32 cellular contexts compared by ENCODE assay signal in the genomic region with DNA sequence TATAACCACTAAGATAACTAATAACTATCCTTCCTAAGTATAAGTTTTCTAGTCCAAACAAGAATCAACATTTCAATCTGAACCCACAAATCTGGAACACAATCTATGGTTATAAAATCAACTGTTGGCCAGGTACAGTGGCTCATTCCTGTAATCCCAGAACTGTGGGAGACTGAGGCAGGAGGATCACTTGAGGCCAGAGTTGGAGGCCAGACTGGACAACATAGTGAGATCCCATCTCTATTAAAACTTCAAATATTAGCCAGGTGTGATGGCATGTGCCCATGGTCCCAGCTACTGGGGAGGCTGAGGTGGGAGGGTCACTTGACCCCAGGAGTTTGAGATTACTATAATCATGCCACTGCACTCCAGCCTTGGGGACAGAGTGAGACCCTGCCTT.
"Had no signal": no experiment of that assay in that cellular context is flagged by ENCODE, and none has a peak within 500 bp of the region (broad histone marks: within the 10 kb centered on the region; RNA-seq: fewer than 3 reads in every experiment).

No MANE protein-coding gene starts in this region.

- H3K9me3 ChIP-seq: adrenal gland, breast epithelium, colonic mucosa, esophagus squamous epithelium, gastroesophageal sphincter, heart right ventricle had no signal

- ATAC-seq: activated naive CD8-positive, alpha-beta T cell treated with anti-CD3 and anti-CD28 coated beads, Interleukin-2, amount 50 U/mL, for 24 hours; gastroesophageal sphincter; heart right ventricle had no signal

- H3K27ac Mint-ChIP-seq: activated CD4-positive, alpha-beta memory T cell treated with anti-CD3 and anti-CD28 coated beads, Interleukin-2, amount 10 ng/mL, durations not matched to agents 7 days and 5 days; activated CD4-positive, alpha-beta T cell treated with anti-CD3 and anti-CD28 coated beads, Interleukin-2, amount 10 ng/mL, durations not matched to agents 7 days and 5 days; activated naive CD4-positive, alpha-beta T cell treated with anti-CD3 and anti-CD28 coated beads for 36 hours; activated naive CD4-positive, alpha-beta T cell treated with anti-CD3 and anti-CD28 coated beads, Interleukin-2, amount 50 U/mL, for 24 hours; activated naive CD8-positive, alpha-beta T cell treated with anti-CD3 and anti-CD28 coated beads for 36 hours; activated naive CD8-positive, alpha-beta T cell treated with anti-CD3 and anti-CD28 coated beads, Interleukin-2, amount 50 U/mL, for 24 hours; activated T-helper 2 cell treated with anti-CD3 and anti-CD28 coated beads, Interferon-gamma antibody, Interleukin-2, Interleukin-4, amounts not matched to agents 10 μg/mL and 5 μg/mL and 100 μg/mL, durations not matched to agents 14 hours and 24 hours and 36 hours; brain had no signal

- H3K4me3 Mint-ChIP-seq: activated CD4-positive, alpha-beta memory T cell treated with anti-CD3 and anti-CD28 coated beads, Interleukin-2, amount 10 ng/mL, durations not matched to agents 7 days and 5 days; activated CD4-positive, alpha-beta T cell treated with anti-CD3 and anti-CD28 coated beads, Interleukin-2, amount 10 ng/mL, durations not matched to agents 7 days and 5 days; activated naive CD4-positive, alpha-beta T cell treated with anti-CD3 and anti-CD28 coated beads for 36 hours; activated naive CD4-positive, alpha-beta T cell treated with anti-CD3 and anti-CD28 coated beads, Interleukin-2, amount 50 U/mL, for 24 hours; activated naive CD8-positive, alpha-beta T cell treated with anti-CD3 and anti-CD28 coated beads for 36 hours; activated naive CD8-positive, alpha-beta T cell treated with anti-CD3 and anti-CD28 coated beads, Interleukin-2, amount 50 U/mL, for 24 hours; brain had no signal

- H3K9me3 Mint-ChIP-seq: activated CD4-positive, alpha-beta memory T cell treated with anti-CD3 and anti-CD28 coated beads, Interleukin-2, amount 10 ng/mL, durations not matched to agents 7 days and 5 days; activated CD4-positive, alpha-beta T cell treated with anti-CD3 and anti-CD28 coated beads, Interleukin-2, amount 10 ng/mL, durations not matched to agents 7 days and 5 days; activated naive CD4-positive, alpha-beta T cell treated with anti-CD3 and anti-CD28 coated beads for 36 hours; activated naive CD4-positive, alpha-beta T cell treated with anti-CD3 and anti-CD28 coated beads, Interleukin-2, amount 50 U/mL, for 24 hours; activated naive CD8-positive, alpha-beta T cell treated with anti-CD3 and anti-CD28 coated beads for 36 hours; activated naive CD8-positive, alpha-beta T cell treated with anti-CD3 and anti-CD28 coated beads, Interleukin-2, amount 50 U/mL, for 24 hours; activated T-helper 2 cell treated with anti-CD3 and anti-CD28 coated beads, Interferon-gamma antibody, Interleukin-2, Interleukin-4, amounts not matched to agents 10 μg/mL and 5 μg/mL and 100 μg/mL, durations not matched to agents 14 hours and 24 hours and 36 hours; brain had no signal

- H3K27me3 Mint-ChIP-seq: activated CD4-positive, alpha-beta memory T cell treated with anti-CD3 and anti-CD28 coated beads, Interleukin-2, amount 10 ng/mL, durations not matched to agents 7 days and 5 days; activated CD4-positive, alpha-beta T cell treated with anti-CD3 and anti-CD28 coated beads, Interleukin-2, amount 10 ng/mL, durations not matched to agents 7 days and 5 days; activated naive CD4-positive, alpha-beta T cell treated with anti-CD3 and anti-CD28 coated beads, Interleukin-2, amount 50 U/mL, for 24 hours; activated naive CD8-positive, alpha-beta T cell treated with anti-CD3 and anti-CD28 coated beads for 36 hours; activated naive CD8-positive, alpha-beta T cell treated with anti-CD3 and anti-CD28 coated beads, Interleukin-2, amount 50 U/mL, for 24 hours; brain had no signal

- FAIRE-seq: endometrium, endothelial cell of umbilical vein had no signal

- DNase-seq: activated CD4-positive, alpha-beta memory T cell treated with anti-CD3 and anti-CD28 coated beads, Interleukin-2, amount 10 ng/mL, durations not matched to agents 7 days and 5 days; activated CD4-positive, alpha-beta T cell treated with anti-CD3 and anti-CD28 coated beads for 1 hour; activated CD4-positive, alpha-beta T cell treated with anti-CD3 and anti-CD28 coated beads for 4 hours; activated CD4-positive, alpha-beta T cell treated with anti-CD3 and anti-CD28 coated beads, Interleukin-2, amount 10 ng/mL, durations not matched to agents 7 days and 5 days; activated CD4-positive, alpha-beta T cell treated with anti-CD3 and anti-CD28 coated beads, Interleukin-2, amount 50 U/mL, for 4 hours; activated CD8-positive, alpha-beta memory T cell treated with anti-CD3 and anti-CD28 coated beads, Interleukin-2, amount 50 U/mL, for 48 hours; activated effector memory CD4-positive, alpha-beta T cell treated with anti-CD3 and anti-CD28 coated beads, Interleukin-2, amount 50 U/mL, for 16 hours; activated naive CD4-positive, alpha-beta T cell treated with anti-CD3 and anti-CD28 coated beads for 36 hours; activated naive CD8-positive, alpha-beta T cell treated with anti-CD3 and anti-CD28 coated beads for 36 hours; activated naive CD8-positive, alpha-beta T cell treated with anti-CD3 and anti-CD28 coated beads, Interleukin-2, amount 50 U/mL, for 24 hours; activated T-cell treated with anti-CD3 and anti-CD28 coated beads for 4 hours; adrenal gland; amygdala; aorta; central memory CD4-positive, alpha-beta T cell; cerebellar nuclear complex; colonic mucosa; effector CD8-positive, alpha-beta T cell; esophagus squamous epithelium; foreskin melanocyte; heart right ventricle; T-helper 1 cell; T-helper 2 cell had no signal

- H3K27ac ChIP-seq: adrenal gland, breast epithelium, cardiac muscle cell, colonic mucosa, epithelial cell of prostate, esophagus squamous epithelium, gastroesophageal sphincter, heart right ventricle had no signal

- H3K4me3 ChIP-seq: adrenal gland, breast epithelium, cardiac muscle cell, colonic mucosa, esophagus squamous epithelium, gastroesophageal sphincter, heart right ventricle had no signal

- H3K4me1 ChIP-seq: adrenal gland, breast epithelium, colonic mucosa had no signal
